1 cellular context compared by ENCODE assay signal in genomic region chr22:25824828-25825474, GRCh38.
TF ChIP-seq lines count a peak whose summit lies in the region.

No MANE protein-coding gene starts in this region.

TF ChIP-seq in HepG2, 621 proteins besides CTCF, POLR2A, EP300 and RAD21 (continued from another document):
- TF ChIP-seq MAZ (IDR thresholded peaks at IDR 0.05; ENCODE audit: borderline replicate concordance, low read depth, low read length): no peak
- no peak for TF ChIP-seq MAZ (CRISPR knock-in tag; IDR thresholded peaks at IDR 0.05; ENCODE audit: low read depth)
- TF ChIP-seq ZNF549 (CRISPR knock-in tag; IDR thresholded peaks at IDR 0.05): no peak
